ENCODE assay signal across 8 cellular contexts in the genomic region with DNA sequence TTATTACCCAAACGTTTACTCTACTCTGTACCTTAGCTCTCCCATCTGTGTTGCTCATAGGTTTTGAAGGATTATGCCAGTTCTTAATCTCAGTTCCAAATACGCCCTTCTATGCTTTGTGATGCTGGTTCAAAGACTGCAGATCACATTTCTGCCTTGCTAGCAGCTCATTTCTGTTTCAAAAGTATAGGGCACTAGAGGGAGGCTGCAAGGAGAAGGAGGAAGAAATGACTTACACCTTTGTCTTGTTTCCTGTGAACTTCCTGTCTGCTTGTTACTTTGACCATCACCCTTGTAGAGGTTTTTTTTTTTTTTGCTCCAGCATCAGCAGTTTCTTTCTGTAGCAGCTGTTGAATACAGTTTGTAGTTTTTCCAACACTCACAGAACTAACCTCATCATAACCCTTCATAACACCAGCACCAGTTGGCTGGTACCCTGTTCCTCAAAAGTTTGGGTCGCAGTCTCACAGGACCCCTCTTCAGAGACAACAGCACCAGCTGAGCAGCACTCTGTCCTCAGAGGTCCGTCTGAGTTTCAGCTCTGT. TPM values are rescaled to one million over a fixed set of nuclear protein-coding genes. Genes with fewer than 3 reads are reported as not detected.
DNase-seq lines count a peak whose midpoint lies in the region; ATAC-seq, FAIRE-seq and TF ChIP-seq lines count a peak whose summit lies in the region.

No MANE protein-coding gene starts in this region.

- ATAC-seq in GM18861 (IDR thresholded peaks at IDR 0.05; ENCODE audit: unreplicated experiment): peak; percentile 79
- ATAC-seq in gastroesophageal sphincter: no peak

- H3K4me3 ChIP-seq in MM.1S (ENCODE audit: low read length) (peak overlapping the region; percentile 48), gastroesophageal sphincter (no peak overlapping the region)

- H2AFZ ChIP-seq in MM.1S (ENCODE audit: low read length): 0 out of 2 replicates have a peak overlapping the region, but pooled peaks have one; percentile 19

- peaks cover 34% of the 10 kb centered on the region for H3K4me1 ChIP-seq in MM.1S (ENCODE audit: low read length)
- peaks cover 3 to 80% (median 3%) of the 10 kb centered on the region in 3 donors for H3K4me1 ChIP-seq in gastroesophageal sphincter

- peak overlapping the region; percentile 81 for H3K4me2 ChIP-seq in MM.1S (ENCODE audit: low read depth, low read length)

- peaks cover 15% of the 10 kb centered on the region for H3F3A ChIP-seq in MM.1S (ENCODE audit: insufficient read depth, low read length)

- no peaks in the 10 kb centered on the region for H4K20me1 ChIP-seq in MM.1S (ENCODE audit: insufficient read depth, low read length)

- no peaks in the 10 kb centered on the region for H3K9me3 ChIP-seq in MM.1S (replicated peaks; ENCODE audit: insufficient read depth, low read length)
- H3K9me3 ChIP-seq in gastroesophageal sphincter: no peaks in the 10 kb centered on the region

- TF ChIP-seq EP300 in gastroesophageal sphincter (IDR thresholded peaks at IDR 0.05): no peak

- H3K36me3 ChIP-seq in MM.1S (replicated peaks; ENCODE audit: insufficient read depth, low read length) (no peaks in the 10 kb centered on the region), gastroesophageal sphincter (no peaks in the 10 kb centered on the region)

- peak; percentile 74 for FAIRE-seq in H54 (lab: Jason Lieb, UNC)

- DNase-seq in H54 (ENCODE audit: insufficient read length, low spot score) (no peak), MM.1S (peak; percentile 88), kidney tubule cell (ENCODE audit: low spot score) (peak; percentile 9), MV-4-11 (lab: John Stamatoyannopoulos, UW) (no peak), NCI-H526 (lab: John Stamatoyannopoulos, UW) (no peak), dedifferentiated amniotic fluid mesenchymal stem cell (ENCODE audit: extremely low spot score) (no peak)

- H3K27ac ChIP-seq in MM.1S (ENCODE audit: low read length) (peak overlapping the region; percentile 78), gastroesophageal sphincter (peak overlapping the region in 2 of 4 donors; percentile 14 to 27)

- no peaks in the 10 kb centered on the region for H3K9me2 ChIP-seq in MM.1S (replicated peaks; ENCODE audit: insufficient read depth, low read length)

- H3K9ac ChIP-seq in MM.1S (ENCODE audit: low read length): peak overlapping the region; percentile 38; the same call in 1 of the 2 replicates

- TF ChIP-seq CTCF in MM.1S (IDR thresholded peaks at IDR 0.05; ENCODE audit: low read length): no peak
- no peak for TF ChIP-seq CTCF in gastroesophageal sphincter (IDR thresholded peaks at IDR 0.05)

- 39 to 48% methylated on average over 4 of the region's 4 CpGs for WGBS in gastroesophageal sphincter (ENCODE audit: low coverage in 1 of 2), 2 donors

- H3K27me3 ChIP-seq in MM.1S (replicated peaks; ENCODE audit: insufficient read depth, low read length): no peaks in the 10 kb centered on the region
- no peaks in the 10 kb centered on the region for H3K27me3 ChIP-seq in gastroesophageal sphincter

- TF ChIP-seq POLR2A in H54 (IDR thresholded peaks at IDR 0.05; ENCODE audit: low read depth, low read length): no peak
- no peak for TF ChIP-seq POLR2A in gastroesophageal sphincter (IDR thresholded peaks at IDR 0.05)

- peaks cover 89% of the 10 kb centered on the region for H3K79me2 ChIP-seq in MM.1S (ENCODE audit: low read length)

RNA-seq across cellular contexts. Expression of a gene that starts 16.5 kb away (rescaled TPM):
- total RNA-seq in gastroesophageal sphincter: 100 to 1,000 TPM in 2 of 4 donors, 10 to 100 TPM in 2; 75.0 to 119 (median 107) TPM

Comparison
In these comparisons a context has a peak if more than half of its experiments do, and no peak if none do; other contexts are left out.
1. DNase-seq: peak in MM.1S (single experiment) and kidney tubule cell (single experiment); none in H54 (single experiment), MV-4-11 (single experiment), NCI-H526 (0 of 2) and dedifferentiated amniotic fluid mesenchymal stem cell (single experiment).